In genomic region chr10:94545277-94546057, GRCh38 we compare ENCODE assay signal across 8 cellular contexts. TPM values are rescaled to one million over a fixed set of nuclear protein-coding genes. Genes with fewer than 3 reads are reported as not detected.
DNase-seq lines count a peak whose midpoint lies in the region; ATAC-seq lines count a peak whose summit lies in the region.

Gene HELLS (plus strand): TSS chr10:94545788. CDS start chr10:94545922, 134 bp downstream.

- H3K4me3 Mint-ChIP-seq in activated CD8-positive, alpha-beta T cell treated with anti-CD3 and anti-CD28 coated beads, Interleukin-2, amount 10 ng/mL, durations not matched to agents 7 days and 5 days: peak within 1 kb of the TSS; percentile 99
- H3K4me3 Mint-ChIP-seq in effector memory CD8-positive, alpha-beta T cell: peak within 1 kb of the TSS; percentile 95 to 97
- H3K4me3 Mint-ChIP-seq in memory B cell: peak within 1 kb of the TSS; percentile 99

- ATAC-seq in GM19463 (IDR thresholded peaks at IDR 0.05; ENCODE audit: unreplicated experiment): peak; percentile 77
- ATAC-seq in activated CD8-positive, alpha-beta T cell treated with anti-CD3 and anti-CD28 coated beads, Interleukin-2, amount 10 ng/mL, durations not matched to agents 7 days and 5 days: peak; percentile 82
- peak; percentile 76 for ATAC-seq in effector memory CD8-positive, alpha-beta T cell (replicated peaks)
- ATAC-seq in memory B cell (ENCODE audit: low read depth): peak; percentile 79

- H3K27me3 Mint-ChIP-seq in activated CD8-positive, alpha-beta T cell treated with anti-CD3 and anti-CD28 coated beads, Interleukin-2, amount 10 ng/mL, durations not matched to agents 7 days and 5 days (ENCODE audit: low read depth): peaks cover 11% of the 10 kb centered on the region
- H3K27me3 Mint-ChIP-seq in effector memory CD8-positive, alpha-beta T cell: no peaks in the 10 kb centered on the region
- H3K27me3 Mint-ChIP-seq in memory B cell: no peaks in the 10 kb centered on the region

- peak within 1 kb of the TSS; percentile 98 for H3K27ac Mint-ChIP-seq in activated CD8-positive, alpha-beta T cell treated with anti-CD3 and anti-CD28 coated beads, Interleukin-2, amount 10 ng/mL, durations not matched to agents 7 days and 5 days
- H3K27ac Mint-ChIP-seq in effector memory CD8-positive, alpha-beta T cell: peak within 1 kb of the TSS; percentile 92 to 95
- peak within 1 kb of the TSS; percentile 90 for H3K27ac Mint-ChIP-seq in memory B cell

- POLR2A ChIA-PET in activated CD8-positive, alpha-beta T cell treated with anti-CD3 and anti-CD28 coated beads, Interleukin-2, amount 10 ng/mL, durations not matched to agents 7 days and 5 days (lab: Charles Lee): interaction anchor here (0.6 to 2.1 kb wide), 4 partner anchors 10 to 183 kb away, joined by 3 to 11 read pairs (median 6); partner anchors contain the start of gene NOC3L

- H3K36me3 Mint-ChIP-seq in activated CD8-positive, alpha-beta T cell treated with anti-CD3 and anti-CD28 coated beads, Interleukin-2, amount 10 ng/mL, durations not matched to agents 7 days and 5 days (ENCODE audit: low read depth): peaks cover 28% of the 10 kb centered on the region
- H3K36me3 Mint-ChIP-seq in effector memory CD8-positive, alpha-beta T cell (ENCODE audit: insufficient read depth): peaks cover 13% of the 10 kb centered on the region
- H3K36me3 Mint-ChIP-seq in memory B cell: no peaks in the 10 kb centered on the region

- DNase-seq in CMK (ENCODE audit: low read depth) (peak; percentile 57), HK-2 (ENCODE audit: unreplicated experiment) (peak; percentile 95), NCI-H82 treated with DMSO at 0.1 percent for 48 hours (lab: John Stamatoyannopoulos, UW; ENCODE audit: unreplicated experiment) (peak; percentile 68), memory B cell (ENCODE audit: low spot score in 2 of 2) (peak; percentile 58 to 65)
- peak; percentile 85 for DNase-seq in activated CD8-positive, alpha-beta T cell treated with anti-CD3 and anti-CD28 coated beads, Interleukin-2, amount 10 ng/mL, durations not matched to agents 7 days and 5 days
- DNase-seq in effector memory CD8-positive, alpha-beta T cell: peak; percentile 36 to 44 (median 42)
- DNase-seq in stimulated activated CD8-positive, alpha-beta memory T cell treated with anti-CD3 and anti-CD28 coated beads, Interleukin-12 subunit alpha, Interleukin-12 subunit beta, amount 100 ng/mL, for 1 hour (ENCODE audit: low read depth): peak; percentile 52

- peaks cover 36% of the 10 kb centered on the region for H3K4me1 Mint-ChIP-seq in activated CD8-positive, alpha-beta T cell treated with anti-CD3 and anti-CD28 coated beads, Interleukin-2, amount 10 ng/mL, durations not matched to agents 7 days and 5 days (ENCODE audit: low read depth)
- peaks cover 19 to 23% of the 10 kb centered on the region in 2 donors for H3K4me1 Mint-ChIP-seq in effector memory CD8-positive, alpha-beta T cell (ENCODE audit: low read depth in 2 of 2)
- peaks cover 17% of the 10 kb centered on the region for H3K4me1 Mint-ChIP-seq in memory B cell

- no peaks in the 10 kb centered on the region for H3K9me3 Mint-ChIP-seq in activated CD8-positive, alpha-beta T cell treated with anti-CD3 and anti-CD28 coated beads, Interleukin-2, amount 10 ng/mL, durations not matched to agents 7 days and 5 days (ENCODE audit: insufficient read depth)
- no peaks in the 10 kb centered on the region for H3K9me3 Mint-ChIP-seq in effector memory CD8-positive, alpha-beta T cell
- no peaks in the 10 kb centered on the region for H3K9me3 Mint-ChIP-seq in memory B cell

- CTCF ChIA-PET in activated CD8-positive, alpha-beta T cell treated with anti-CD3 and anti-CD28 coated beads, Interleukin-2, amount 10 ng/mL, durations not matched to agents 7 days and 5 days (lab: Charles Lee): interaction anchor here (0.7 to 1.2 kb wide), 2 partner anchors 183 to 1063 kb away, joined by 3 read pairs; partner anchors contain the start of genes MYOF and NOC3L

RNA-seq across cellular contexts. Expression of gene HELLS, which starts in this region (rescaled TPM):
- 100 to 1,000 TPM; 157 to 164 TPM for total RNA-seq in activated CD8-positive, alpha-beta T cell treated with anti-CD3 and anti-CD28 coated beads, Interleukin-2, amount 10 ng/mL, durations not matched to agents 7 days and 5 days

Comparison
In these comparisons a context has a peak if more than half of its experiments do, and no peak if none do; other contexts are left out.
1. Peak in every context shown above with its lines: DNase-seq and ATAC-seq.
2. DNase-seq: peak in every context shown above with its lines; median percentile 95 in HK-2; 85 in activated CD8-positive, alpha-beta T cell treated with anti-CD3 and anti-CD28 coated beads, Interleukin-2, amount 10 ng/mL, durations not matched to agents 7 days and 5 days; 68 in NCI-H82 treated with DMSO at 0.1 percent for 48 hours; 62 in memory B cell; 57 in CMK; 52 in stimulated activated CD8-positive, alpha-beta memory T cell treated with anti-CD3 and anti-CD28 coated beads, Interleukin-12 subunit alpha, Interleukin-12 subunit beta, amount 100 ng/mL, for 1 hour; 42 in effector memory CD8-positive, alpha-beta T cell.